ENCODE assay signal across 8 cellular contexts in the genomic region with DNA sequence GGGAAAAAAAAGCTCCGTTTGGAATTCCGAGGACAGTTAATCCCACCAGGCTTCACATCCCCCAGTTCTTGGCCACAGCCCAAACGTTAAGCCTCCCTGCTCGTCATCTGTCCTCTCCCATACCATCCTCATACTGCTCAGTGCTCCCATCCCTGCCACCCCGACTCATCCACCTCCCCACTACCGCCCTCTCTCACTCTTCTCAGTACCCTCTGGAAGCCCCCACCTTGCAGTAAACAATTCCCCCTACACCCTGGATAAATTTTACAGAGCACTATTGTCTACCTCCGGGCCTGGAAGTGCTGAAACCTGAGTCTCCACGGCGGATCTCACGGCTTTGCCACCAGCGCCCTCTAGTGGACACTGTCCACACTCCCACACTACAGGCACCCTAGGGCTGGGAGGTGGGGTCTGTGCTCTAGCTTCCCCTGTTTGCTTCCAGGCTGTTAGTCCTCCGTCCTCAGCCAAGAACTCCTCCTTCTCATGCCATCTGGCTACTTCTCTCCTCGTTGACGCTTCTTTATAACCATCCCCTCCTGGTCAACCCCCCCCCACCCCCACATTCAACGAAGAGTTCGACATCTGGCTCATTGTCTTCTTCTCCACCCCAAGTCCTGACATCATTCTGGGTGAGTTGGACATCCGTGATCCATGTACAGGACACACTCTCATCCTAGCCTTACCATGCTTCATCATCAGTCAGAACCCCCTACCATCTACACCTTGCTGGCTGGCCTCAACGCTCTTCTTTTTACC. TPM values are rescaled to one million over a fixed set of nuclear protein-coding genes. Genes with fewer than 3 reads are reported as not detected.
DNase-seq lines count a peak whose midpoint lies in the region; ATAC-seq, FAIRE-seq and TF ChIP-seq lines count a peak whose summit lies in the region.

No MANE protein-coding gene starts in this region.

- no peak overlapping the region for H3K27ac ChIP-seq in astrocyte (ENCODE audit: low read depth, low read length)
- no peak overlapping the region for H3K27ac ChIP-seq in skeletal muscle tissue (ENCODE audit: low read depth, low read length)

- H3K4me3 Mint-ChIP-seq in T-helper 2 cell treated with Interferon-gamma antibody and Interleukin-4, amounts not matched to agents 5 μg/mL and 100 μg/mL, for 36 hours: no peak overlapping the region
- peak overlapping the region; percentile 45 for H3K4me3 Mint-ChIP-seq in astrocyte (ENCODE audit: unreplicated experiment)

- peak overlapping the region; percentile 67 for H2AFZ ChIP-seq in astrocyte (ENCODE audit: low read depth, low read length)

- H3K9me3 ChIP-seq in astrocyte (ENCODE audit: insufficient read depth, low read depth, low read length): no peaks in the 10 kb centered on the region
- H3K9me3 ChIP-seq in skeletal muscle tissue (ENCODE audit: control insufficient read depth in 3 of 3, low read length in 3 of 3): no peaks in the 10 kb centered on the region

- H3K27me3 Mint-ChIP-seq in T-helper 2 cell treated with Interferon-gamma antibody and Interleukin-4, amounts not matched to agents 5 μg/mL and 100 μg/mL, for 36 hours (ENCODE audit: low read depth): no peaks in the 10 kb centered on the region
- no peaks in the 10 kb centered on the region for H3K27me3 Mint-ChIP-seq in astrocyte (ENCODE audit: low read depth, unreplicated experiment)

- FAIRE-seq in astrocyte (lab: Jason Lieb, UNC): peak; percentile 87

- ATAC-seq in HG03108 (IDR thresholded peaks at IDR 0.05; ENCODE audit: unreplicated experiment): no peak

- H3K9ac ChIP-seq in astrocyte (ENCODE audit: low read length) (peak overlapping the region; percentile 70), skeletal muscle tissue (ENCODE audit: low read depth in 1 of 3, low read length in 3 of 3) (peak overlapping the region in 1 of 3 donors; percentile 41)

- H3K4me2 ChIP-seq in astrocyte (ENCODE audit: low read length): peak overlapping the region; percentile 79

- H3K36me3 ChIP-seq in astrocyte (ENCODE audit: insufficient read depth, low read length) (no peaks in the 10 kb centered on the region), skeletal muscle tissue (ENCODE audit: control insufficient read depth in 3 of 3, insufficient read depth in 3 of 3, low read length in 3 of 3) (no peaks in the 10 kb centered on the region)

- no peaks in the 10 kb centered on the region for H4K20me1 ChIP-seq in astrocyte (ENCODE audit: insufficient read depth, low read length)

- TF ChIP-seq CTCF in GM10266 (IDR thresholded peaks at IDR 0.05; ENCODE audit: control insufficient read depth, insufficient read depth, low read depth, missing control alignments): peak; percentile 71
- peak; percentile 79 for TF ChIP-seq CTCF in HFF-Myc (IDR thresholded peaks at IDR 0.05; ENCODE audit: low read depth, low read length, missing control alignments)
- peak; percentile 60 for TF ChIP-seq CTCF in astrocyte (IDR thresholded peaks at IDR 0.05; ENCODE audit: insufficient read depth, low read depth, low read length)

- H3K4me1 Mint-ChIP-seq in T-helper 2 cell treated with Interferon-gamma antibody and Interleukin-4, amounts not matched to agents 5 μg/mL and 100 μg/mL, for 36 hours (ENCODE audit: low read depth): peaks cover 2% of the 10 kb centered on the region
- peaks cover 21% of the 10 kb centered on the region for H3K4me1 Mint-ChIP-seq in astrocyte (ENCODE audit: low read depth, unreplicated experiment)

- H3K27me3 ChIP-seq in astrocyte (ENCODE audit: insufficient read depth, low read length): no peaks in the 10 kb centered on the region
- peaks cover 0 to 2% (median 0%) of the 10 kb centered on the region in 3 donors for H3K27me3 ChIP-seq in skeletal muscle tissue (ENCODE audit: control insufficient read depth in 3 of 3, insufficient read depth in 3 of 3, low read length in 3 of 3)

- H3K4me3 ChIP-seq in HFF-Myc (replicated peaks; ENCODE audit: low read depth, low read length): no peak overlapping the region
- no peak overlapping the region for H3K4me3 ChIP-seq in astrocyte (ENCODE audit: insufficient read depth, low read depth, low read length)
- H3K4me3 ChIP-seq in skeletal muscle tissue (ENCODE audit: low read length in 3 of 3): peak overlapping the region; percentile 52 to 56 (median 54)

- H3K9me3 Mint-ChIP-seq in T-helper 2 cell treated with Interferon-gamma antibody and Interleukin-4, amounts not matched to agents 5 μg/mL and 100 μg/mL, for 36 hours: no peaks in the 10 kb centered on the region
- no peaks in the 10 kb centered on the region for H3K9me3 Mint-ChIP-seq in astrocyte (ENCODE audit: unreplicated experiment)

- H3K27ac Mint-ChIP-seq in T-helper 2 cell treated with Interferon-gamma antibody and Interleukin-4, amounts not matched to agents 5 μg/mL and 100 μg/mL, for 36 hours: no peak overlapping the region
- H3K27ac Mint-ChIP-seq in astrocyte (ENCODE audit: unreplicated experiment): peak overlapping the region; percentile 66

- DNase-seq in GM10266 (ENCODE audit: extremely low spot score) (peak; percentile 39), HFF-Myc (ENCODE audit: extremely low read depth, low read depth) (no peak), NCI-H128 (lab: John Stamatoyannopoulos, UW; ENCODE audit: unreplicated experiment) (peak; percentile 48), astrocyte (ENCODE audit: low read depth) (no peak), hypothalamus (lab: John Stamatoyannopoulos, UW) (peak in 44 of 51 donors; percentile 1 to 65 (median 16))
- DNase-seq in T-helper 2 cell treated with Interferon-gamma antibody and Interleukin-4, amounts not matched to agents 5 μg/mL and 100 μg/mL, for 36 hours (ENCODE audit: low spot score): peak; percentile 29

- peaks cover 48% of the 10 kb centered on the region for H3K4me1 ChIP-seq in astrocyte (ENCODE audit: insufficient read depth, low read length)
- H3K4me1 ChIP-seq in skeletal muscle tissue (ENCODE audit: control insufficient read depth in 3 of 3, insufficient read depth in 3 of 3, low read length in 3 of 3): peaks cover 0 to 10% (median 0%) of the 10 kb centered on the region in 3 donors

- H3K79me2 ChIP-seq in astrocyte (ENCODE audit: insufficient read depth, low read length): no peaks in the 10 kb centered on the region

- H3K36me3 Mint-ChIP-seq in T-helper 2 cell treated with Interferon-gamma antibody and Interleukin-4, amounts not matched to agents 5 μg/mL and 100 μg/mL, for 36 hours (ENCODE audit: low read depth): no peaks in the 10 kb centered on the region
- H3K36me3 Mint-ChIP-seq in astrocyte (ENCODE audit: low read depth, unreplicated experiment): no peaks in the 10 kb centered on the region

RNA-seq across cellular contexts. Expression of a gene that starts 54.5 kb away (rescaled TPM):
- total RNA-seq in astrocyte: 0.91 and 0.94 TPM in 2 replicates
- 0.52 TPM for total RNA-seq in skeletal muscle tissue

Comparison
In these comparisons a context has a peak if more than half of its experiments do, and no peak if none do; other contexts are left out.
1. DNase-seq: peak in GM10266 (single experiment), NCI-H128 (single experiment), T-helper 2 cell treated with Interferon-gamma antibody and Interleukin-4, amounts not matched to agents 5 μg/mL and 100 μg/mL, for 36 hours (single experiment) and hypothalamus (44 of 51); none in HFF-Myc (single experiment) and astrocyte (single experiment).
2. H3K4me3 ChIP-seq: peak in skeletal muscle tissue (3 of 3); none in HFF-Myc (single experiment) and astrocyte (single experiment).
3. Peak in every context shown above with its lines, with median percentiles within 50 percentile points of each other: CTCF ChIP-seq.